18 cellular contexts compared by ENCODE assay signal in genomic region chr2:229601396-229601795, GRCh38.
"Had no signal": no experiment of that assay in that cellular context is flagged by ENCODE, and none has a peak within 500 bp of the region (broad histone marks: within the 10 kb centered on the region; RNA-seq: fewer than 3 reads in every experiment).

No MANE protein-coding gene starts in this region.

- H3K27ac ChIP-seq: brain microvascular endothelial cell, colonic mucosa, lower lobe of right lung, neutrophil, pancreas, right lobe of liver, stomach, testis had no signal

- DNase-seq: activated CD4-positive, alpha-beta T cell treated with anti-CD3 and anti-CD28 coated beads, Interleukin-2, amount 50 U/mL, for 4 hours; activated naive CD8-positive, alpha-beta T cell treated with anti-CD3 and anti-CD28 coated beads for 36 hours; activated T-cell treated with anti-CD3 and anti-CD28 coated beads for 4 hours; amniotic stem cell; brain microvascular endothelial cell; colonic mucosa; endodermal cell; immature natural killer cell; lower lobe of right lung; pancreas; right lobe of liver; stimulated activated CD4-positive, alpha-beta T cell treated with anti-CD3 and anti-CD28 coated beads, Interleukin-4, amount 100 ng/mL, for 24 hours; stomach; testis had no signal

- H3K27me3 ChIP-seq: brain microvascular endothelial cell, colonic mucosa, neutrophil, pancreas, right lobe of liver, testis had no signal

- H3K4me1 ChIP-seq: colonic mucosa, lower lobe of right lung, pancreas, right lobe of liver, stomach, testis had no signal

- H3K9me3 ChIP-seq: colonic mucosa, lower lobe of right lung, neutrophil, pancreas, right lobe of liver, stomach, testis had no signal

- H3K4me3 ChIP-seq: colonic mucosa, lower lobe of right lung, pancreas, right lobe of liver, smooth muscle cell, stomach, testis had no signal

- ATAC-seq: lower lobe of right lung; natural killer cell treated with Interleukin-12 subunit alpha and Interleukin-12 subunit beta and Interleukin-15 and Interleukin-18, amount 100 ng/mL, for 72 hours; pancreas; right lobe of liver; stimulated activated effector memory CD8-positive, alpha-beta T cell treated with anti-CD3 and anti-CD28 coated beads, Interleukin-12 subunit alpha, Interleukin-12 subunit beta, amount 100 ng/mL, for 72 hours had no signal

- H3K36me3 ChIP-seq: brain microvascular endothelial cell, colonic mucosa, lower lobe of right lung, neutrophil, pancreas, right lobe of liver, stomach had no signal

- H3K4me2 ChIP-seq: smooth muscle cell had no signal
